12 cellular contexts compared by ENCODE assay signal in the genomic region with DNA sequence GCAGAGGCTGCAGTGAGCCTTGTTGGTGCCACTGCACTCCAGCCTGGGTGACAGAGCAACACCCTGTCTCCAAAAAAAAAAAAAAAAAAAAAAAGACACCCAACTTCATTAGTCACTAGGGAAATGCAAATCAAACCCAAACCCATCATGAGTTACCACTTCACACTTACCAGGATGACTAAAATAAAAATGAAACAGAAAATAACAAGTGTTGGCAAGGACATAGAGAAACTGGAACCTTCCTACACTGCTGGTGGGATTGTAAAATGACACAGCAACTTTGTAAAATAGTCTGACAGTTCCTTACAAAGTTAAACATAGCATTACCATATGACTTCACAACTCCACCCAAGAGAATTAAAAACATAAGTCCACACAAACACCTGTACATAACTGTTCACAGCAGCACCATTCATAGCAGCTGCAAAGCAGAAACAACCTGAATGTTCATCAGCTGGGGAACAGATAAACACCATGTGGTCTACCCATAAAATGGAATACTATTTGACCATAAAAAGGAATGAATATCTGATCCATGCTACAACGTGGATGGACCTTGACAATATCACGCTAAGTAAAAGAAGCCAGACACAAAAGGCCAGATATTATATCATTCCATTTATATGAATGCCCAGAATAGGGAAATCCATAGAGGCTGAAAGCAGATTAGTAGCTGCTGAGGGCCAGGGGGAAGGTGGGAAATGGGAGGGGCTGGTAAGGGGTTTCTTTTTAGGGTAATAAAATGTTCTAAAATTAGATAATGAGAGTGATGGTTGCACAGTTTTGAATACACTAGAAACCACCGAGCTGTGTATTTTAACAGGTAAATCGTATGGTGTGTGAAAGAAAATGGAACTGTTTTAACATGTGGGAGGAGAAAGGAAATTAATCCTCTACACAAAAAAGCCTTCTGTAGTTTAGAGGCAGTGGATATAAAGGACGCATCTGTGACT. TPM values are rescaled to one million over a fixed set of nuclear protein-coding genes. Genes with fewer than 3 reads are reported as not detected.
DNase-seq lines count a peak whose midpoint lies in the region; ATAC-seq, FAIRE-seq and TF ChIP-seq lines count a peak whose summit lies in the region.
"Had no signal": no experiment of that assay in that cellular context is flagged by ENCODE, and none has a peak within 500 bp of the region (broad histone marks: within the 10 kb centered on the region; RNA-seq: fewer than 3 reads in every experiment).

No MANE protein-coding gene starts in this region.

- TF ChIP-seq CTCF in activated B cell treated with CpG ODN at 0.5 μM for 24 hours (IDR thresholded peaks at IDR 0.05) (no peak), heart left ventricle (IDR thresholded peaks at IDR 0.05) (no peak), thyroid gland (IDR thresholded peaks at IDR 0.05) (no peak)

- H3K27ac ChIP-seq in heart left ventricle (peak overlapping the region in 1 of 12 donors; percentile 18), thyroid gland (no peak overlapping the region)

- H3K4me1 ChIP-seq in heart left ventricle = peaks cover 0 to 8% (median 0%) of the 10 kb centered on the region in 12 donors
- no peaks in the 10 kb centered on the region for H3K4me1 ChIP-seq in thyroid gland
- H3K4me1 ChIP-seq: Caco-2 had no signal

- 76 to 84% (median 78%) methylated on average over 5 of the region's 5 CpGs for WGBS in heart left ventricle, 4 donors
- 86 to 87% methylated on average over 5 of the region's 5 CpGs for WGBS in thyroid gland, 2 donors

- intact Hi-C loops in activated B cell treated with CpG ODN at 0.5 μM for 24 hours (cut with micrococcal nuclease) (no loop called here), heart left ventricle (cut with DNase I) (no loop called here), thyroid gland (cut with DNase I) (no loop called here)

- CTCF ChIA-PET in activated B cell treated with CpG ODN at 0.5 μM for 24 hours (lab: Charles Lee) = no interaction called here

- H3K4me3 ChIP-seq in heart left ventricle (no peak overlapping the region), thyroid gland (replicated peaks in 1 of 3) (no peak overlapping the region)

- peaks cover 7% of the 10 kb centered on the region for H3K36me3 Mint-ChIP-seq in activated B cell treated with CpG ODN at 0.5 μM for 24 hours (ENCODE audit: low read depth)

- peak; percentile 83 for ATAC-seq in GM19395 (IDR thresholded peaks at IDR 0.05; ENCODE audit: unreplicated experiment)
- peak; percentile 76 for ATAC-seq in HG03039 (IDR thresholded peaks at IDR 0.05; ENCODE audit: unreplicated experiment)
- peak; percentile 49 for ATAC-seq in activated B cell treated with CpG ODN at 0.5 μM for 24 hours (ENCODE audit: low read depth)
- no peak for ATAC-seq in heart left ventricle

- TF ChIP-seq POLR2A in GM12892 (IDR thresholded peaks at IDR 0.05; ENCODE audit: low read depth, low read length) = no peak
- TF ChIP-seq POLR2A in heart left ventricle (IDR thresholded peaks at IDR 0.05) = no peak
- TF ChIP-seq POLR2A in thyroid gland (IDR thresholded peaks at IDR 0.05) = no peak

- no peak for DNase-seq in GM12892 (ENCODE audit: insufficient read length)
- no peak for DNase-seq in activated B cell treated with CpG ODN at 0.5 μM for 24 hours
- DNase-seq in heart left ventricle = no peak
- DNase-seq in thyroid gland = no peak
- DNase-seq in SHP77 (lab: John Stamatoyannopoulos, UW) = no peak
- no peak for DNase-seq in DMS 273 (lab: John Stamatoyannopoulos, UW; ENCODE audit: unreplicated experiment)
- DNase-seq: Caco-2, NCI-H345 had no signal

- H3K27me3 ChIP-seq in heart left ventricle (no peaks in the 10 kb centered on the region), thyroid gland (no peaks in the 10 kb centered on the region)

- no peak overlapping the region for H3K27ac Mint-ChIP-seq in activated B cell treated with CpG ODN at 0.5 μM for 24 hours

- peaks cover 21% of the 10 kb centered on the region for H3K4me1 Mint-ChIP-seq in activated B cell treated with CpG ODN at 0.5 μM for 24 hours

- peak; percentile 73 for FAIRE-seq in GM12892 (lab: Jason Lieb, UNC)
- FAIRE-seq: TTC549 had no signal

- H3K36me3 ChIP-seq in heart left ventricle = no peaks in the 10 kb centered on the region
- no peaks in the 10 kb centered on the region for H3K36me3 ChIP-seq in thyroid gland

- peaks cover 3% of the 10 kb centered on the region for H3K9me3 Mint-ChIP-seq in activated B cell treated with CpG ODN at 0.5 μM for 24 hours
- H3K9me3 Mint-ChIP-seq: central memory CD8-positive, alpha-beta T cell had no signal

- H3K4me3 Mint-ChIP-seq in activated B cell treated with CpG ODN at 0.5 μM for 24 hours = no peak overlapping the region
- H3K4me3 Mint-ChIP-seq: central memory CD8-positive, alpha-beta T cell had no signal

- H3K27me3 Mint-ChIP-seq in activated B cell treated with CpG ODN at 0.5 μM for 24 hours = no peaks in the 10 kb centered on the region
- H3K27me3 Mint-ChIP-seq: central memory CD8-positive, alpha-beta T cell had no signal

- H3K9me3 ChIP-seq in heart left ventricle (no peaks in the 10 kb centered on the region), thyroid gland (no peaks in the 10 kb centered on the region)
- H3K9me3 ChIP-seq: Caco-2 had no signal

- POLR2A ChIA-PET in activated B cell treated with CpG ODN at 0.5 μM for 24 hours (lab: Charles Lee) = no interaction called here

RNA-seq across cellular contexts. Expression of gene CD99L2, which starts 18.3 kb away (rescaled TPM):
- polyA plus RNA-seq in GM12892 (2012; ENCODE audit: missing spikeins) = 8.0 TPM
- total RNA-seq in activated B cell treated with CpG ODN at 0.5 μM for 24 hours (12.5 and 12.7 TPM in 2 replicates), heart left ventricle (100 to 1,000 TPM in 3 of 9 donors, 10 to 100 TPM in 6; 70.8 to 115 (median 94.6) TPM), thyroid gland (10 to 100 TPM; 26.4 to 39.1 (median 31.2) TPM)
- polyA plus RNA-seq in heart left ventricle = 10 to 100 TPM; 51.9 to 72.9 TPM

Comparison
In these comparisons a context has a peak if more than half of its experiments do, and no peak if none do; other contexts are left out.
1. ATAC-seq: peak in GM19395 (single experiment), HG03039 (single experiment) and activated B cell treated with CpG ODN at 0.5 μM for 24 hours (single experiment); none in heart left ventricle (0 of 4).